ENCODE assay signal across 11 cellular contexts in genomic region chr22:50299724-50300619, GRCh38. TPM values are rescaled to one million over a fixed set of nuclear protein-coding genes. Genes with fewer than 3 reads are reported as not detected.
DNase-seq lines count a peak whose midpoint lies in the region; ATAC-seq and TF ChIP-seq lines count a peak whose summit lies in the region.
"Had no signal": no experiment of that assay in that cellular context is flagged by ENCODE, and none has a peak within 500 bp of the region (broad histone marks: within the 10 kb centered on the region; RNA-seq: fewer than 3 reads in every experiment).

No MANE protein-coding gene starts in this region.

- H3K9me3 ChIP-seq in ES-I3 (ENCODE audit: control insufficient read depth, insufficient read depth, low read length), result no peaks in the 10 kb centered on the region
- H3K9me3 ChIP-seq in adrenal gland (replicated peaks in 1 of 3), result no peaks in the 10 kb centered on the region
- no peaks in the 10 kb centered on the region for H3K9me3 ChIP-seq in iPS-18a (ENCODE audit: control insufficient read depth, low read depth, low read length)
- no peaks in the 10 kb centered on the region for H3K9me3 ChIP-seq in sigmoid colon

- TF ChIP-seq POLR2A in adrenal gland (IDR thresholded peaks at IDR 0.05), result no peak
- TF ChIP-seq POLR2A in sigmoid colon (IDR thresholded peaks at IDR 0.05), result no peak

- no peaks in the 10 kb centered on the region for H3K27me3 ChIP-seq in adrenal gland
- no peaks in the 10 kb centered on the region for H3K27me3 ChIP-seq in iPS-18a (ENCODE audit: control insufficient read depth, insufficient read depth, low read length)
- no peaks in the 10 kb centered on the region for H3K27me3 ChIP-seq in sigmoid colon

- H3K9ac ChIP-seq in ES-I3 (ENCODE audit: low read depth, low read length) (peak overlapping the region; percentile 43; the same call in 1 of the 2 replicates), iPS-18a (ENCODE audit: low read length) (no peak overlapping the region)

- TF ChIP-seq CTCF in adrenal gland (IDR thresholded peaks at IDR 0.05), result no peak
- TF ChIP-seq CTCF in sigmoid colon (IDR thresholded peaks at IDR 0.05), result no peak

- WGBS in adrenal gland, 4 donors, result 42 to 60% (median 51%) methylated on average over 9 to 99 of the region's 99 CpGs
- 7 to 30% methylated on average over 99 of the region's 99 CpGs for WGBS in sigmoid colon, 2 donors

- H3K4me1 ChIP-seq in ES-I3 (ENCODE audit: insufficient read depth, low read length) (peaks cover 12% of the 10 kb centered on the region; the same call in 1 of the 2 replicates), adrenal gland (replicated peaks in 1 of 2) (peaks cover 87 to 93% of the 10 kb centered on the region in 2 donors), iPS-18a (ENCODE audit: control insufficient read depth, low read depth, low read length) (peaks cover 6% of the 10 kb centered on the region), sigmoid colon (peaks cover 3 to 93% (median 86%) of the 10 kb centered on the region in 4 donors)

- H3K36me3 ChIP-seq in ES-I3 (ENCODE audit: insufficient read depth, low read length) (no peaks in the 10 kb centered on the region), adrenal gland (replicated peaks in 1 of 2) (no peaks in the 10 kb centered on the region), iPS-18a (ENCODE audit: control insufficient read depth, low read depth, low read length) (no peaks in the 10 kb centered on the region), sigmoid colon (no peaks in the 10 kb centered on the region)

- H3K27ac ChIP-seq in adrenal gland (peak overlapping the region in 4 of 5 donors; percentile 38 to 95 (median 66)), iPS-18a (ENCODE audit: low read length) (no peak overlapping the region), sigmoid colon (peak overlapping the region; percentile 33 to 96 (median 90))

- ATAC-seq in HG02840 (IDR thresholded peaks at IDR 0.05; ENCODE audit: low FRiP score, unreplicated experiment) (no peak), GM21526 (IDR thresholded peaks at IDR 0.05; ENCODE audit: low FRiP score, unreplicated experiment) (no peak)

- peak overlapping the region in 1 of 4 donors; percentile 29 for H3K4me3 ChIP-seq in adrenal gland
- peak overlapping the region; percentile 37 for H3K4me3 ChIP-seq in iPS-18a (ENCODE audit: low read length)
- peak overlapping the region; percentile 1 to 40 (median 38) for H3K4me3 ChIP-seq in sigmoid colon

- DNase-seq in adrenal gland, result peak in 1 of 7 donors; percentile 52
- DNase-seq in sigmoid colon, result no peak
- no peak for DNase-seq in SIG-M5 treated with dmso at 0.1 percent for 504 hours (lab: John Stamatoyannopoulos, UW; ENCODE audit: unreplicated experiment)
- DNase-seq in NCI-H2196 (lab: John Stamatoyannopoulos, UW; ENCODE audit: unreplicated experiment), result no peak
- DNase-seq: DMS79 treated with DMSO at 0.1 percent for 48 hours, NCI-H2081, T-helper 2 cell had no signal

- intact Hi-C loops in adrenal gland (cut with DNase I), result no loop called here
- intact Hi-C loops in sigmoid colon (cut with DNase I), result no loop called here

- no peak for TF ChIP-seq EP300 in sigmoid colon (IDR thresholded peaks at IDR 0.05)

RNA-seq across cellular contexts. Expression of gene PLXNB2, which starts 7.5 kb away (rescaled TPM):
- total RNA-seq in adrenal gland (100 to 1,000 TPM; 118 to 412 (median 329) TPM), sigmoid colon (100 to 1,000 TPM in 1 of 4 donors, 10 to 100 TPM in 3; 60.4 to 150 (median 68.7) TPM)
- polyA plus RNA-seq in adrenal gland (100 to 1,000 TPM in 2 of 3 donors, 10 to 100 TPM in 1; 38.1 to 431 (median 268) TPM), sigmoid colon (100 to 1,000 TPM in 1 of 3 donors, 10 to 100 TPM in 2; 18.6 to 142 (median 35.8) TPM)

RNA-seq across cellular contexts. Expression of gene DENND6B, which starts 26.8 kb away (rescaled TPM):
- 10 to 100 TPM in 2 of 8 donors, 1 to 10 TPM in 6; 4.5 to 16.9 (median 8.9) TPM for total RNA-seq in adrenal gland
- 10 to 100 TPM in 2 of 3 donors, 1 to 10 TPM in 1; 2.5 to 32.7 (median 21.7) TPM for polyA plus RNA-seq in adrenal gland
- total RNA-seq in sigmoid colon, result 1 to 10 TPM; 2.1 to 7.2 (median 2.8) TPM
- polyA plus RNA-seq in sigmoid colon, result 1 to 10 TPM in 2 of 3 donors, under 1 TPM in 1; 0.69 to 4.4 (median 1.2) TPM

RNA-seq across cellular contexts. Expression of gene MAPK11, which starts 29.8 kb away (rescaled TPM):
- total RNA-seq in adrenal gland, result 1 to 10 TPM; 4.7 to 9.3 (median 6.7) TPM
- polyA plus RNA-seq in adrenal gland, result 10 to 100 TPM in 2 of 3 donors, 1 to 10 TPM in 1; 2.0 to 29.5 (median 25.1) TPM
- total RNA-seq in sigmoid colon, result 1 to 10 TPM in 3 of 4 donors, under 1 TPM in 1; 0.82 to 6.6 (median 4.5) TPM
- polyA plus RNA-seq in sigmoid colon, result 1 to 10 TPM in 2 of 3 donors, under 1 TPM in 1; 0.23 to 7.3 (median 1.2) TPM

RNA-seq across cellular contexts. Expression of gene MAPK12, which starts 38.5 kb away (rescaled TPM):
- total RNA-seq in adrenal gland (1 to 10 TPM; 3.1 to 6.8 (median 5.4) TPM), sigmoid colon (1 to 10 TPM; 2.5 to 10.0 (median 6.7) TPM)
- polyA plus RNA-seq in adrenal gland (10 to 100 TPM in 2 of 3 donors, 1 to 10 TPM in 1; 1.7 to 17.1 (median 13.9) TPM), sigmoid colon (1 to 10 TPM in 2 of 3 donors, under 1 TPM in 1; 0.60 to 6.0 (median 2.1) TPM)

RNA-seq across cellular contexts. Expression of gene PPP6R2, which starts 43.2 kb away (rescaled TPM):
- total RNA-seq in adrenal gland (100 to 1,000 TPM in 1 of 8 donors, 10 to 100 TPM in 7; 48.2 to 104 (median 73.0) TPM), sigmoid colon (10 to 100 TPM; 29.0 to 64.5 (median 43.9) TPM)
- polyA plus RNA-seq in adrenal gland (100 to 1,000 TPM in 1 of 3 donors, 10 to 100 TPM in 2; 19.6 to 129 (median 84.7) TPM), sigmoid colon (10 to 100 TPM; 15.0 to 57.5 (median 22.4) TPM)
